In genomic region chr3:8110966-8111798, GRCh38 we compare ENCODE assay signal across 8 cellular contexts.
A peak's percentile ranks its signal among the peaks of the same experiment; 100 is the strongest.
DNase-seq lines count a peak whose midpoint lies in the region; ATAC-seq and TF ChIP-seq lines count a peak whose summit lies in the region.

No MANE protein-coding gene starts in this region.

- H3K27ac Mint-ChIP-seq in activated naive CD4-positive, alpha-beta T cell treated with anti-CD3 and anti-CD28 coated beads, Interleukin-2, amount 50 U/mL, for 24 hours: no peak overlapping the region

- intact Hi-C loops in head of caudate nucleus (cut with DNase I): loop anchor here (5.0 kb wide), 1 partner anchor 309 kb away; no protein-coding TSS in a partner anchor
- intact Hi-C loops in prostate gland (cut with DNase I): loop anchor here (10.0 kb wide), 2 partner anchors 306 to 1316 kb away; no protein-coding TSS in a partner anchor
- intact Hi-C loops in vagina (cut with DNase I): no loop called here

- peak; percentile 21 for DNase-seq in GM04503 (ENCODE audit: low read depth)
- peak; percentile 18 for DNase-seq in HuH-7.5 (ENCODE audit: low spot score)
- DNase-seq in SIG-M5 (lab: John Stamatoyannopoulos, UW): peak; percentile 27
- DNase-seq in head of caudate nucleus: peak in 41 of 42 donors; percentile 38 to 94 (median 80)
- peak; percentile 38 for DNase-seq in prostate gland (ENCODE audit: low spot score)
- DNase-seq in vagina (ENCODE audit: extremely low spot score in 2 of 2): no peak

- peak; percentile 99 for ATAC-seq in GM21723 (IDR thresholded peaks at IDR 0.05; ENCODE audit: unreplicated experiment)

- no peak overlapping the region for H3K27ac ChIP-seq in prostate gland
- no peak overlapping the region for H3K27ac ChIP-seq in vagina

- TF ChIP-seq CTCF in prostate gland (IDR thresholded peaks at IDR 0.05) (peak; percentile 15 to 76 (median 57)), vagina (IDR thresholded peaks at IDR 0.05) (peak in 2 of 3 experiments; percentile 38 to 42)

- H3K27me3 ChIP-seq in prostate gland (replicated peaks; ENCODE audit: insufficient read depth): no peaks in the 10 kb centered on the region
- H3K27me3 ChIP-seq in vagina: no peaks in the 10 kb centered on the region

- 28% methylated on average over 14 of the region's 14 CpGs for WGBS in prostate gland

- H3K4me3 Mint-ChIP-seq in activated naive CD4-positive, alpha-beta T cell treated with anti-CD3 and anti-CD28 coated beads, Interleukin-2, amount 50 U/mL, for 24 hours: peak overlapping the region; percentile 66

- H3K4me1 Mint-ChIP-seq in activated naive CD4-positive, alpha-beta T cell treated with anti-CD3 and anti-CD28 coated beads, Interleukin-2, amount 50 U/mL, for 24 hours: peaks cover 7% of the 10 kb centered on the region

- no peaks in the 10 kb centered on the region for H3K9me3 ChIP-seq in prostate gland
- H3K9me3 ChIP-seq in vagina: no peaks in the 10 kb centered on the region

- H3K9me3 Mint-ChIP-seq in activated naive CD4-positive, alpha-beta T cell treated with anti-CD3 and anti-CD28 coated beads, Interleukin-2, amount 50 U/mL, for 24 hours: no peaks in the 10 kb centered on the region

- no peak overlapping the region for H3K4me3 ChIP-seq in prostate gland
- H3K4me3 ChIP-seq in vagina: no peak overlapping the region

- H3K4me1 ChIP-seq in prostate gland (replicated peaks) (no peaks in the 10 kb centered on the region), vagina (no peaks in the 10 kb centered on the region)

- H3K27me3 Mint-ChIP-seq in activated naive CD4-positive, alpha-beta T cell treated with anti-CD3 and anti-CD28 coated beads, Interleukin-2, amount 50 U/mL, for 24 hours: peaks cover 1% of the 10 kb centered on the region

- peaks cover 2% of the 10 kb centered on the region for H3K36me3 Mint-ChIP-seq in activated naive CD4-positive, alpha-beta T cell treated with anti-CD3 and anti-CD28 coated beads, Interleukin-2, amount 50 U/mL, for 24 hours

- H3K36me3 ChIP-seq in prostate gland (no peaks in the 10 kb centered on the region), vagina (no peaks in the 10 kb centered on the region)

- TF ChIP-seq POLR2A in prostate gland (IDR thresholded peaks at IDR 0.05) (no peak), vagina (IDR thresholded peaks at IDR 0.05) (no peak)

Comparison
In these comparisons a context has a peak if more than half of its experiments do, and no peak if none do; other contexts are left out.
1. DNase-seq: peak in GM04503 (single experiment), HuH-7.5 (single experiment), SIG-M5 (single experiment), head of caudate nucleus (41 of 42) and prostate gland (single experiment); none in vagina (0 of 2).